8 cellular contexts compared by ENCODE assay signal in the genomic region with DNA sequence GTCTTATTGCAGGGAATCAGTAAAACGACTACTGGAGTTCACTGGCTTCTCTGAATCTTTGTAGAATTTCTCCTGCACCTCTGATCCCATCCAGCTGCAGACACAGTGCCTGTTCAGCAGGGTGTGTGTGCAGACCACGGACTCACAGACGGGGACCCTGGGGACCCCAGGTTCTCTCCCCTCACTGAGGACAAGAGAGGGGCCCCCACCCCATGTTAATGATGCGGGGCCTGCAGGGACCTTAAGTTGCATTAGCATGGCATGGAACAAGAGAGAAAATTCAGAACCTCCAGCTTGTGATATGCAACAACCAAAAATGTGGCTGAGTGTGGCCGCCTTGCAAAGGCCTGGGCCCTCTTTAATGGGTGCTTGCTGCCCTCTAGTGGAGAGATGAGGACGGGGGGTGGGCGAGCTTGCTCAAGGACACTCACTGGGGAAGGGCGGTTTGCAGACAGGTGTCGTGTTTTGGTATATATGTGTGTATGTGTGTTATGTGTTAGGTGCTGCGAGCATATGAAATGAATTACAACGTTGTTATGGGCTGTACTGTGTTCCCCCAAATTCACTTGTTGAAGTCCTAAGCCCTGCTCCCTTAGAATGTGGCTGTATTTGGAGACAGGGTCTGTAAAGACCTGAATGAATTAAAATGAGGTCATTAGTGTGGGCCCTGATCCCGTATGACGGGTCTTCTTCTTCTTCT.
DNase-seq lines count a peak whose midpoint lies in the region; ATAC-seq and TF ChIP-seq lines count a peak whose summit lies in the region.

No MANE protein-coding gene starts in this region.

- H2BK12ac ChIP-seq in trophoblast cell (ENCODE audit: low read length), result no peak overlapping the region

- H2AFZ ChIP-seq in trophoblast cell (ENCODE audit: insufficient read depth, low read length, poor library complexity), result no peak overlapping the region

- H4K12ac ChIP-seq in trophoblast cell (ENCODE audit: low read depth, low read length), result no peak overlapping the region

- no peak overlapping the region for H4K91ac ChIP-seq in trophoblast cell (ENCODE audit: low read depth, low read length)

- H2BK120ac ChIP-seq in trophoblast cell (ENCODE audit: insufficient read depth, low read length, poor library complexity), result no peak overlapping the region

- H3K27me3 Mint-ChIP-seq in type B pancreatic cell, result peaks cover 11% of the 10 kb centered on the region

- no peak overlapping the region for H3K14ac ChIP-seq in trophoblast cell (ENCODE audit: low read length)

- WGBS in trophoblast cell (ENCODE audit: extremely low coverage, insufficient coverage, insufficient read length), result no CpG with 5 or more reads among the region's 13 CpGs

- peak overlapping the region; percentile 26 for H3K27ac Mint-ChIP-seq in type B pancreatic cell

- no peaks in the 10 kb centered on the region for H3K36me3 Mint-ChIP-seq in type B pancreatic cell

- no peak for ATAC-seq in HG02588 (IDR thresholded peaks at IDR 0.05; ENCODE audit: unreplicated experiment)

- no peaks in the 10 kb centered on the region for H3K9me3 Mint-ChIP-seq in type B pancreatic cell

- H3K4me1 ChIP-seq in SJSA1 (replicated peaks) (no peaks in the 10 kb centered on the region), trophoblast cell (ENCODE audit: control insufficient read depth in 1 of 2, insufficient read depth in 2 of 2, low read length in 2 of 2) (no peaks in the 10 kb centered on the region)

- H3K4me3 ChIP-seq in SJSA1 (no peak overlapping the region), trophoblast cell (ENCODE audit: low read depth, low read length) (no peak overlapping the region)

- no peak overlapping the region for H2BK5ac ChIP-seq in trophoblast cell (ENCODE audit: low read depth, low read length, poor library complexity)

- no peak overlapping the region for H3K27ac ChIP-seq in SJSA1
- no peak overlapping the region for H3K27ac ChIP-seq in trophoblast cell (ENCODE audit: low read depth, low read length)

- H3K27me3 ChIP-seq in SJSA1 (replicated peaks), result no peaks in the 10 kb centered on the region
- no peaks in the 10 kb centered on the region for H3K27me3 ChIP-seq in trophoblast cell (ENCODE audit: insufficient read depth, low read length)

- peak; percentile 97 for TF ChIP-seq CTCF in type B pancreatic cell (conservative IDR thresholded peaks at IDR 0.05)

- no peak overlapping the region for H3K4me2 ChIP-seq in trophoblast cell (ENCODE audit: low read length)

- H2AK5ac ChIP-seq in trophoblast cell (ENCODE audit: low read length), result no peak overlapping the region

- no peak overlapping the region for H3K4ac ChIP-seq in trophoblast cell (ENCODE audit: low read depth, low read length)

- H3K4me1 Mint-ChIP-seq in type B pancreatic cell (ENCODE audit: unreplicated experiment), result peaks cover 3% of the 10 kb centered on the region

- H3K36me3 ChIP-seq in SJSA1 (no peaks in the 10 kb centered on the region), trophoblast cell (ENCODE audit: control insufficient read depth in 1 of 2, insufficient read depth in 2 of 2, low read length in 2 of 2) (no peaks in the 10 kb centered on the region)

- no peaks in the 10 kb centered on the region for H3K79me1 ChIP-seq in trophoblast cell (ENCODE audit: low read length)

- no peak overlapping the region for H3K18ac ChIP-seq in trophoblast cell (ENCODE audit: low read length)

- H3K9me3 ChIP-seq in SJSA1 (replicated peaks) (no peaks in the 10 kb centered on the region), trophoblast cell (ENCODE audit: insufficient read depth, low read depth, low read length) (no peaks in the 10 kb centered on the region)

- DNase-seq in EH (ENCODE audit: low read depth) (peak; percentile 74), LoVo (ENCODE audit: low spot score) (peak; percentile 69), SJSA1 (ENCODE audit: low read depth in 1 of 2, low spot score in 2 of 2) (peak; percentile 68 to 79), glomerular endothelial cell (ENCODE audit: extremely low read depth, low read depth, low spot score) (peak; percentile 27), trophoblast cell (peak; percentile 79 to 85), type B pancreatic cell (ENCODE audit: extremely low spot score, unreplicated experiment) (peak; percentile 89)
- peak; percentile 85 for DNase-seq in activated naive CD4-positive, alpha-beta T cell treated with Interleukin-2 at 50 U/mL for 16 hours

- H3K9ac ChIP-seq in trophoblast cell (ENCODE audit: low read length), result no peak overlapping the region

- no peaks in the 10 kb centered on the region for H3K79me2 ChIP-seq in trophoblast cell (ENCODE audit: control insufficient read depth, insufficient read depth, low read length, poor library complexity)

- H4K8ac ChIP-seq in trophoblast cell (ENCODE audit: low read depth, low read length), result no peak overlapping the region

- no peak overlapping the region for H3K4me3 Mint-ChIP-seq in type B pancreatic cell

- H3K23ac ChIP-seq in trophoblast cell (ENCODE audit: low read length), result no peak overlapping the region

Comparison
In these comparisons a context has a peak if more than half of its experiments do, and no peak if none do; other contexts are left out.
1. DNase-seq: peak in every context shown above with its lines; median percentile 89 in type B pancreatic cell; 85 in activated naive CD4-positive, alpha-beta T cell treated with Interleukin-2 at 50 U/mL for 16 hours; 82 in trophoblast cell; 74 in EH; 74 in SJSA1; 69 in LoVo; 27 in glomerular endothelial cell.